15 cellular contexts compared by ENCODE assay signal in the genomic region with DNA sequence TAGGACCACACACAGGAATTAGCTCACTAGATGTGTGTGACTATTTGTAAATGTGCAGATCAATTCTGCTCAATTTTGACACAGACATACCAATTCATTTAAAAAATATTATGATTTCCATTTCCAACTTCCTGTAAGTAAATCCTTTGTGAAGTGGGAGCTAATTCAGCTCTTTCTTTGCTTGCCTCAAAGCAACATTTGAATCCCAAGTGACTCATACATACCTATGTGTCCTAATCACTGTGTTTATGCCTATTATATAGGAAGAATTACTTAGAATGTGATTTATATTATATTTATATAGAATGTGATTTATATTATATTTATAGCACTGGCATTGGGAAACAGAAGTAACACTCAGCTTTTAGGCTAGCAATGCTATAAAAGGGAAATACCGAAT.
DNase-seq lines count a peak whose midpoint lies in the region; ATAC-seq lines count a peak whose summit lies in the region.
"Had no signal": no experiment of that assay in that cellular context is flagged by ENCODE, and none has a peak within 500 bp of the region (broad histone marks: within the 10 kb centered on the region; RNA-seq: fewer than 3 reads in every experiment).

No MANE protein-coding gene starts in this region.

- H3K4me3 Mint-ChIP-seq in activated T-cell treated with anti-CD3 and anti-CD28 coated beads, Interleukin-2, amount 50 U/mL, for 72 hours, result no peak overlapping the region
- H3K4me3 Mint-ChIP-seq: activated T-helper 1 cell treated with anti-CD3 and anti-CD28 coated beads, Interleukin-12 subunit alpha, Interleukin-12 subunit beta, Interleukin-2, Interleukin-4 antibody, amounts not matched to agents 30 ng/mL and 10 ng/mL and 1 ng/mL, durations not matched to agents 14 hours and 24 hours and 36 hours; stimulated activated naive CD8-positive, alpha-beta T cell treated with anti-CD3 and anti-CD28 coated beads, Interleukin-15, amount 100 ng/mL, for 72 hours had no signal

- H4K91ac ChIP-seq in mesenchymal stem cell (ENCODE audit: low read length), result no peak overlapping the region

- no peaks in the 10 kb centered on the region for H3K27me3 Mint-ChIP-seq in activated T-cell treated with anti-CD3 and anti-CD28 coated beads, Interleukin-2, amount 50 U/mL, for 72 hours (ENCODE audit: low read depth)
- H3K27me3 Mint-ChIP-seq: stimulated activated naive CD8-positive, alpha-beta T cell treated with anti-CD3 and anti-CD28 coated beads, Interleukin-15, amount 100 ng/mL, for 72 hours had no signal

- no peaks in the 10 kb centered on the region for H3K4me1 Mint-ChIP-seq in activated T-cell treated with anti-CD3 and anti-CD28 coated beads, Interleukin-2, amount 50 U/mL, for 72 hours (ENCODE audit: low read depth)
- H3K4me1 Mint-ChIP-seq: stimulated activated naive CD8-positive, alpha-beta T cell treated with anti-CD3 and anti-CD28 coated beads, Interleukin-15, amount 100 ng/mL, for 72 hours had no signal

- H2BK15ac ChIP-seq in mesenchymal stem cell (ENCODE audit: low read depth, poor library complexity, severe bottlenecking), result no peak overlapping the region

- H3K4me2 ChIP-seq in mesenchymal stem cell (ENCODE audit: low read length, poor library complexity, severe bottlenecking), result no peak overlapping the region
- H3K4me2 ChIP-seq: BLaER1 had no signal

- no peak overlapping the region for H2BK5ac ChIP-seq in mesenchymal stem cell (ENCODE audit: low read depth, low read length, poor library complexity, severe bottlenecking)

- H3K27ac ChIP-seq in mesenchymal stem cell (ENCODE audit: low read length, poor library complexity, severe bottlenecking), result peak overlapping the region; percentile 64
- H3K27ac ChIP-seq: BLaER1 had no signal

- H2BK120ac ChIP-seq in mesenchymal stem cell (ENCODE audit: low read depth, low read length), result no peak overlapping the region

- H3K9me3 ChIP-seq in mesenchymal stem cell (ENCODE audit: control insufficient read depth, low read length), result no peaks in the 10 kb centered on the region
- H3K9me3 ChIP-seq: BLaER1 had no signal

- peaks cover 0 to 59% of the 10 kb centered on the region in 2 experiments for H3K36me3 ChIP-seq in mesenchymal stem cell (ENCODE audit: control insufficient read depth in 1 of 2, insufficient read depth in 2 of 2, low read depth in 1 of 2, low read length in 2 of 2)

- no peak overlapping the region for H2BK12ac ChIP-seq in mesenchymal stem cell (ENCODE audit: low read length in 2 of 2)

- no peak overlapping the region for H3K4me3 ChIP-seq in mesenchymal stem cell (ENCODE audit: insufficient read depth in 1 of 2, low read depth in 1 of 2, low read length in 2 of 2)
- H3K4me3 ChIP-seq: BLaER1 had no signal

- DNase-seq in EL (peak; percentile 79), RKO (ENCODE audit: low spot score) (peak; percentile 61), dermis microvascular lymphatic vessel endothelial cell (ENCODE audit: low read depth in 2 of 2) (peak; percentile 52 to 86), mesenchymal stem cell (peak; percentile 71)
- DNase-seq in activated T-cell treated with anti-CD3 and anti-CD28 coated beads, Interleukin-2, amount 50 U/mL, for 72 hours, result no peak
- DNase-seq in activated CD4-positive, alpha-beta T cell treated with anti-CD3 and anti-CD28 coated beads for 1 hour, result no peak
- DNase-seq: activated CD4-positive, alpha-beta T cell treated with anti-CD3 and anti-CD28 coated beads for 4 hours; NCI-H2081; retina; stimulated activated CD4-positive, alpha-beta T cell treated with anti-CD3 and anti-CD28 coated beads, Interleukin-4, amount 100 ng/mL, for 4 hours; stimulated activated naive CD8-positive, alpha-beta T cell treated with anti-CD3 and anti-CD28 coated beads, Interleukin-15, amount 100 ng/mL, for 72 hours had no signal

- peaks cover 2 to 26% of the 10 kb centered on the region in 2 donors for H3K36me3 Mint-ChIP-seq in activated T-cell treated with anti-CD3 and anti-CD28 coated beads, Interleukin-2, amount 50 U/mL, for 72 hours (ENCODE audit: insufficient read depth in 2 of 2)

- H2AFZ ChIP-seq in mesenchymal stem cell (ENCODE audit: low read depth, low read length), result no peak overlapping the region

- WGBS in mesenchymal stem cell, result no CpG with 5 or more reads among the region's 1 CpG

- H2AK5ac ChIP-seq in mesenchymal stem cell (ENCODE audit: low read length, severe bottlenecking), result no peak overlapping the region

- H3K4ac ChIP-seq in mesenchymal stem cell (ENCODE audit: low read depth in 1 of 2, low read length in 2 of 2), result no peak overlapping the region

- H3K23ac ChIP-seq in mesenchymal stem cell (ENCODE audit: low read length in 2 of 2), result no peak overlapping the region

- H3K9ac ChIP-seq in mesenchymal stem cell (ENCODE audit: low read length), result no peak overlapping the region
- H3K9ac ChIP-seq: BLaER1 had no signal

- H3K79me1 ChIP-seq in mesenchymal stem cell (replicated peaks; ENCODE audit: low read length, poor library complexity, severe bottlenecking), result peaks cover 2% of the 10 kb centered on the region

- H3K27me3 ChIP-seq in mesenchymal stem cell (ENCODE audit: control insufficient read depth in 1 of 2, insufficient read depth in 1 of 2, low read length in 2 of 2), result no peaks in the 10 kb centered on the region
- H3K27me3 ChIP-seq: BLaER1 had no signal

- H3K27ac Mint-ChIP-seq in activated T-cell treated with anti-CD3 and anti-CD28 coated beads, Interleukin-2, amount 50 U/mL, for 72 hours, result no peak overlapping the region
- H3K27ac Mint-ChIP-seq: activated T-helper 1 cell treated with anti-CD3 and anti-CD28 coated beads, Interleukin-12 subunit alpha, Interleukin-12 subunit beta, Interleukin-2, Interleukin-4 antibody, amounts not matched to agents 30 ng/mL and 10 ng/mL and 1 ng/mL, durations not matched to agents 14 hours and 24 hours and 36 hours; stimulated activated naive CD8-positive, alpha-beta T cell treated with anti-CD3 and anti-CD28 coated beads, Interleukin-15, amount 100 ng/mL, for 72 hours had no signal

- no peak overlapping the region for H4K8ac ChIP-seq in mesenchymal stem cell (ENCODE audit: low read length)

- peaks cover 6% of the 10 kb centered on the region for H3K4me1 ChIP-seq in mesenchymal stem cell (ENCODE audit: control insufficient read depth, insufficient read depth, low read depth, low read length)
- H3K4me1 ChIP-seq: BLaER1 had no signal

- H3K9me3 Mint-ChIP-seq in activated T-cell treated with anti-CD3 and anti-CD28 coated beads, Interleukin-2, amount 50 U/mL, for 72 hours, result no peaks in the 10 kb centered on the region
- H3K9me3 Mint-ChIP-seq: activated T-helper 1 cell treated with anti-CD3 and anti-CD28 coated beads, Interleukin-12 subunit alpha, Interleukin-12 subunit beta, Interleukin-2, Interleukin-4 antibody, amounts not matched to agents 30 ng/mL and 10 ng/mL and 1 ng/mL, durations not matched to agents 14 hours and 24 hours and 36 hours; stimulated activated naive CD8-positive, alpha-beta T cell treated with anti-CD3 and anti-CD28 coated beads, Interleukin-15, amount 100 ng/mL, for 72 hours had no signal

- ATAC-seq in GM21528 (IDR thresholded peaks at IDR 0.05; ENCODE audit: low FRiP score, unreplicated experiment), result no peak
- no peak for ATAC-seq in GM19328 (IDR thresholded peaks at IDR 0.05; ENCODE audit: unreplicated experiment)
- ATAC-seq in activated T-cell treated with anti-CD3 and anti-CD28 coated beads, Interleukin-2, amount 50 U/mL, for 72 hours (replicated peaks in 1 of 2), result no peak
- ATAC-seq: stimulated activated naive CD8-positive, alpha-beta T cell treated with anti-CD3 and anti-CD28 coated beads, Interleukin-15, amount 100 ng/mL, for 72 hours had no signal

- no peak overlapping the region for H3K18ac ChIP-seq in mesenchymal stem cell (ENCODE audit: low read depth in 1 of 2, low read length in 2 of 2)

- no peak overlapping the region for H3K14ac ChIP-seq in mesenchymal stem cell (ENCODE audit: low read length in 2 of 2)

Comparison
In these comparisons a context has a peak if more than half of its experiments do, and no peak if none do; other contexts are left out.
1. DNase-seq: peak in EL (single experiment), RKO (single experiment), dermis microvascular lymphatic vessel endothelial cell (2 of 2) and mesenchymal stem cell (single experiment); none in activated T-cell treated with anti-CD3 and anti-CD28 coated beads, Interleukin-2, amount 50 U/mL, for 72 hours (0 of 2) and activated CD4-positive, alpha-beta T cell treated with anti-CD3 and anti-CD28 coated beads for 1 hour (single experiment).